13 cellular contexts compared by ENCODE assay signal in the genomic region with DNA sequence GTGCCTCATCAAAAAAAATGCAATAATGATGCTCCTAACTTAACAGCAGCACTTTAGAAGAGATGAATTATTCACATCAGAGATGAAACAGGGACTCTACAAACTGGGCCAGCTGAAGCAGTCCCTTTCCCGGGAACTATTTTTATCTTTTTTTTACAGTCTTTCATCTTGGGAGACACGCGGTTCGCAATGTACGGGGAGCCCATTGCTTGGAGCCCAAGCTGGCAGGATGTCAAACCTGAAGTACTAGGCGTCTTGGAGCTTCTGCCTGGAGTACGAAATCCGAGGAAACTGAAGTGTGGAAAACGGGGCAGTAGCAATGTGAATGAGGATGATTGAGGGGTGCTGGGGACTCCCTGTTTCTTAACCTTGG.
"Had no signal": no experiment of that assay in that cellular context is flagged by ENCODE, and none has a peak within 500 bp of the region (broad histone marks: within the 10 kb centered on the region; RNA-seq: fewer than 3 reads in every experiment).

No MANE protein-coding gene starts in this region.

- DNase-seq: activated CD4-positive, alpha-beta memory T cell treated with anti-CD3 and anti-CD28 coated beads for 36 hours; activated CD4-positive, alpha-beta T cell treated with anti-CD3 and anti-CD28 coated beads for 36 hours; activated CD8-positive, alpha-beta memory T cell treated with anti-CD3 and anti-CD28 coated beads, Interleukin-2, amount 10 ng/mL, durations not matched to agents 7 days and 5 days; activated naive CD4-positive, alpha-beta T cell treated with anti-CD3 and anti-CD28 coated beads, Interleukin-2, amount 10 ng/mL, durations not matched to agents 7 days and 5 days; activated T-cell treated with anti-CD3 and anti-CD28 coated beads, Interleukin-2, amount 50 U/mL, for 1 hour; islet precursor cell; natural killer cell; right lobe of liver; stimulated activated CD4-positive, alpha-beta T cell treated with anti-CD3 and anti-CD28 coated beads, Interleukin-1b, Interleukin-23, amount 100 ng/mL, for 48 hours; T-helper 2 cell had no signal

- H3K36me3 ChIP-seq: right lobe of liver, tibial nerve had no signal

- H3K4me3 ChIP-seq: right lobe of liver, tibial nerve had no signal

- H3K27me3 ChIP-seq: right lobe of liver had no signal

- H3K4me3 Mint-ChIP-seq: activated CD4-positive, alpha-beta memory T cell treated with anti-CD3 and anti-CD28 coated beads for 36 hours; activated CD4-positive, alpha-beta T cell treated with anti-CD3 and anti-CD28 coated beads for 36 hours; activated CD8-positive, alpha-beta memory T cell treated with anti-CD3 and anti-CD28 coated beads, Interleukin-2, amount 10 ng/mL, durations not matched to agents 7 days and 5 days; activated naive CD4-positive, alpha-beta T cell treated with anti-CD3 and anti-CD28 coated beads, Interleukin-2, amount 10 ng/mL, durations not matched to agents 7 days and 5 days; natural killer cell; stimulated activated memory B cell treated with anti-CD40 and anti-IgM and Interleukin-4, amounts not matched to agents 10 μg/mL and 1 μg/mL and 100 μg/mL, for 72 hours had no signal

- H3K9me3 Mint-ChIP-seq: activated CD4-positive, alpha-beta memory T cell treated with anti-CD3 and anti-CD28 coated beads for 36 hours; activated naive CD4-positive, alpha-beta T cell treated with anti-CD3 and anti-CD28 coated beads, Interleukin-2, amount 10 ng/mL, durations not matched to agents 7 days and 5 days; activated T-helper 2 cell treated with anti-CD3 and anti-CD28 coated beads, Interferon-gamma antibody, Interleukin-2, Interleukin-4, amounts not matched to agents 10 μg/mL and 5 μg/mL and 100 μg/mL, durations not matched to agents 14 hours and 24 hours and 36 hours; natural killer cell; stimulated activated memory B cell treated with anti-CD40 and anti-IgM and Interleukin-4, amounts not matched to agents 10 μg/mL and 1 μg/mL and 100 μg/mL, for 72 hours had no signal

- H3K4me1 Mint-ChIP-seq: activated CD4-positive, alpha-beta T cell treated with anti-CD3 and anti-CD28 coated beads for 36 hours; stimulated activated memory B cell treated with anti-CD40 and anti-IgM and Interleukin-4, amounts not matched to agents 10 μg/mL and 1 μg/mL and 100 μg/mL, for 72 hours had no signal

- H3K27ac ChIP-seq: right lobe of liver, tibial nerve had no signal

- H3K27ac Mint-ChIP-seq: activated CD4-positive, alpha-beta memory T cell treated with anti-CD3 and anti-CD28 coated beads for 36 hours; activated CD4-positive, alpha-beta T cell treated with anti-CD3 and anti-CD28 coated beads for 36 hours; activated CD8-positive, alpha-beta memory T cell treated with anti-CD3 and anti-CD28 coated beads, Interleukin-2, amount 10 ng/mL, durations not matched to agents 7 days and 5 days; activated naive CD4-positive, alpha-beta T cell treated with anti-CD3 and anti-CD28 coated beads, Interleukin-2, amount 10 ng/mL, durations not matched to agents 7 days and 5 days; activated T-helper 2 cell treated with anti-CD3 and anti-CD28 coated beads, Interferon-gamma antibody, Interleukin-2, Interleukin-4, amounts not matched to agents 10 μg/mL and 5 μg/mL and 100 μg/mL, durations not matched to agents 14 hours and 24 hours and 36 hours; natural killer cell; stimulated activated memory B cell treated with anti-CD40 and anti-IgM and Interleukin-4, amounts not matched to agents 10 μg/mL and 1 μg/mL and 100 μg/mL, for 72 hours had no signal

- ATAC-seq: activated CD4-positive, alpha-beta T cell treated with anti-CD3 and anti-CD28 coated beads for 36 hours; activated CD8-positive, alpha-beta memory T cell treated with anti-CD3 and anti-CD28 coated beads, Interleukin-2, amount 10 ng/mL, durations not matched to agents 7 days and 5 days; natural killer cell; right lobe of liver; stimulated activated memory B cell treated with anti-CD40 and anti-IgM and Interleukin-4, amounts not matched to agents 10 μg/mL and 1 μg/mL and 100 μg/mL, for 72 hours had no signal

- H3K36me3 Mint-ChIP-seq: activated CD4-positive, alpha-beta memory T cell treated with anti-CD3 and anti-CD28 coated beads for 36 hours; activated CD8-positive, alpha-beta memory T cell treated with anti-CD3 and anti-CD28 coated beads, Interleukin-2, amount 10 ng/mL, durations not matched to agents 7 days and 5 days; activated naive CD4-positive, alpha-beta T cell treated with anti-CD3 and anti-CD28 coated beads, Interleukin-2, amount 10 ng/mL, durations not matched to agents 7 days and 5 days; natural killer cell; stimulated activated memory B cell treated with anti-CD40 and anti-IgM and Interleukin-4, amounts not matched to agents 10 μg/mL and 1 μg/mL and 100 μg/mL, for 72 hours had no signal

- H3K9me3 ChIP-seq: right lobe of liver, tibial nerve had no signal
